In the genomic region with DNA sequence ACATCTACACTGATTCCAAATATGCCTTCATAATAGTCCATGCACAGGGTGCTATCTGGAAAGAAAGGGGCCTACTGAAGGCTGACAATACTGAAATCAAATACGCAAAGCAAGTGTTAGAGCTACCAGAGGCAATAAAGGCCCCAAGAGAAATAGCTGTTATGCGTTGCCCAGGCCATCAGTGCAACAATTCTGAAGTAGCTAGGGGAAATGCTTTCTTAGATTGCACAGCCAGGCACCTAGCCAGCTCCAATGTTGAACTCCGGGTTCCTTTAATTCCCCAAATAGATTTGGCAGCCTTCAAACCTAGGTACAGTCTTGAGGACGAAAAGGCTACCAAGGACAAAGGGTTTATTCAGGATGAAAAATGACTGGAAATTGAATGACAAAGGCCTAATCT, we compare ENCODE assay signal across 16 cellular contexts. TPM values are rescaled to one million over a fixed set of nuclear protein-coding genes. Genes with fewer than 3 reads are reported as not detected.
DNase-seq lines count a peak whose midpoint lies in the region; TF ChIP-seq lines count a peak whose summit lies in the region.
"Had no signal": no experiment of that assay in that cellular context is flagged by ENCODE, and none has a peak within 500 bp of the region (broad histone marks: within the 10 kb centered on the region; RNA-seq: fewer than 3 reads in every experiment).

No MANE protein-coding gene starts in this region.

- H3K9me3 ChIP-seq in mammary epithelial cell (replicated peaks; ENCODE audit: insufficient read depth, low read length) (no peaks in the 10 kb centered on the region), HAP-1 (no peaks in the 10 kb centered on the region), liver (ENCODE audit: control insufficient read depth in 4 of 4, low read length in 3 of 4) (no peaks in the 10 kb centered on the region)
- H3K9me3 ChIP-seq: BLaER1 had no signal

- no peak overlapping the region for H3K4me3 Mint-ChIP-seq in MCF 10A (ENCODE audit: unreplicated experiment)
- H3K4me3 Mint-ChIP-seq in T-helper 2 cell treated with Interferon-gamma antibody and Interleukin-4, amounts not matched to agents 5 μg/mL and 100 μg/mL, for 36 hours, result no peak overlapping the region
- H3K4me3 Mint-ChIP-seq: CD14-positive monocyte; CD4-positive, alpha-beta memory T cell had no signal

- no peak overlapping the region for H2AFZ ChIP-seq in mammary epithelial cell (ENCODE audit: low read depth, low read length)
- H2AFZ ChIP-seq: GM23248 had no signal

- in situ Hi-C loops in mammary epithelial cell (cut with MboI; ENCODE audit: low sequenced_read_pairs in 2 of 2), result loop anchor here in 1 of 2 donors (25.0 kb wide), 1 partner anchor 550 kb away; no protein-coding TSS in a partner anchor
- in situ Hi-C loops in HAP-1 (cut with MboI; ENCODE audit: low sequenced_read_pairs), result no loop called here

- BruUV-seq in MCF 10A (replicated peaks; lab: Mats Ljungman, UMichigan), result no TSS peak
- no TSS peak for BruUV-seq in mammary epithelial cell (replicated peaks; lab: Mats Ljungman, UMichigan)

- H3K36me3 Mint-ChIP-seq in MCF 10A (ENCODE audit: insufficient read depth, unreplicated experiment), result no peaks in the 10 kb centered on the region
- H3K36me3 Mint-ChIP-seq in T-helper 2 cell treated with Interferon-gamma antibody and Interleukin-4, amounts not matched to agents 5 μg/mL and 100 μg/mL, for 36 hours (ENCODE audit: low read depth), result no peaks in the 10 kb centered on the region
- H3K36me3 Mint-ChIP-seq: CD14-positive monocyte; CD4-positive, alpha-beta memory T cell had no signal

- H3K27me3 ChIP-seq in mammary epithelial cell (ENCODE audit: insufficient read depth, low read length) (no peaks in the 10 kb centered on the region), HAP-1 (ENCODE audit: low read depth) (no peaks in the 10 kb centered on the region), liver (ENCODE audit: control insufficient read depth in 4 of 4, insufficient read depth in 4 of 4, low read length in 3 of 4) (no peaks in the 10 kb centered on the region)
- H3K27me3 ChIP-seq: BLaER1 had no signal

- H3K36me3 ChIP-seq in mammary epithelial cell (ENCODE audit: insufficient read depth, low read length) (no peaks in the 10 kb centered on the region), HAP-1 (replicated peaks) (no peaks in the 10 kb centered on the region), liver (ENCODE audit: control insufficient read depth in 4 of 4, insufficient read depth in 3 of 4, low read depth in 1 of 4, low read length in 3 of 4) (no peaks in the 10 kb centered on the region)
- H3K36me3 ChIP-seq: BLaER1 had no signal

- no peaks in the 10 kb centered on the region for H3K79me2 ChIP-seq in mammary epithelial cell (ENCODE audit: insufficient read depth, low read length)

- H3K9ac ChIP-seq in mammary epithelial cell (ENCODE audit: insufficient read depth, low read length), result no peak overlapping the region
- no peak overlapping the region for H3K9ac ChIP-seq in liver (ENCODE audit: low read depth in 1 of 2, low read length in 2 of 2)
- H3K9ac ChIP-seq: BLaER1, GM23248 had no signal

- H3K27ac Mint-ChIP-seq in MCF 10A (ENCODE audit: low read depth, unreplicated experiment), result peak overlapping the region; percentile 32
- no peak overlapping the region for H3K27ac Mint-ChIP-seq in T-helper 2 cell treated with Interferon-gamma antibody and Interleukin-4, amounts not matched to agents 5 μg/mL and 100 μg/mL, for 36 hours
- H3K27ac Mint-ChIP-seq: CD14-positive monocyte had no signal

- H3K4me1 Mint-ChIP-seq in MCF 10A (ENCODE audit: insufficient read depth, unreplicated experiment), result no peaks in the 10 kb centered on the region
- H3K4me1 Mint-ChIP-seq in T-helper 2 cell treated with Interferon-gamma antibody and Interleukin-4, amounts not matched to agents 5 μg/mL and 100 μg/mL, for 36 hours (ENCODE audit: low read depth), result no peaks in the 10 kb centered on the region
- H3K4me1 Mint-ChIP-seq: CD4-positive, alpha-beta memory T cell had no signal

- dilution Hi-C loops in mammary epithelial cell (cut with HindIII; ENCODE audit: low sequenced_read_pairs), result no loop called here

- no peaks in the 10 kb centered on the region for H3K4me1 ChIP-seq in mammary epithelial cell (ENCODE audit: insufficient read depth, low read length)
- H3K4me1 ChIP-seq in HAP-1, result peaks cover 12% of the 10 kb centered on the region
- peaks cover 2 to 15% (median 12%) of the 10 kb centered on the region in 4 donors for H3K4me1 ChIP-seq in liver (ENCODE audit: control insufficient read depth in 4 of 4, insufficient read depth in 4 of 4, low read length in 3 of 4)
- H3K4me1 ChIP-seq: BLaER1 had no signal

- H4K20me1 ChIP-seq in mammary epithelial cell (ENCODE audit: insufficient read depth, low read length), result no peaks in the 10 kb centered on the region
- H4K20me1 ChIP-seq: BLaER1 had no signal

- H3K27me3 Mint-ChIP-seq in MCF 10A (ENCODE audit: insufficient read depth, unreplicated experiment), result no peaks in the 10 kb centered on the region
- peaks cover 2% of the 10 kb centered on the region for H3K27me3 Mint-ChIP-seq in T-helper 2 cell treated with Interferon-gamma antibody and Interleukin-4, amounts not matched to agents 5 μg/mL and 100 μg/mL, for 36 hours (ENCODE audit: low read depth)
- H3K27me3 Mint-ChIP-seq: CD4-positive, alpha-beta memory T cell had no signal

- POLR2A ChIA-PET in MCF 10A (lab: Yijun Ruan, JAX), result interaction anchor here (1.3 kb wide), 1 partner anchor 9 kb away, joined by 3 read pairs; no protein-coding TSS in a partner anchor

- intact Hi-C loops in MCF 10A (cut with micrococcal nuclease) (loop anchor here (5.0 to 10.0 kb wide), 2 partner anchors 553 to 685 kb away; no protein-coding TSS in a partner anchor), mammary epithelial cell (cut with micrococcal nuclease) (loop anchor here (5.0 to 10.0 kb wide), 3 partner anchors 190 to 553 kb away; no protein-coding TSS in a partner anchor)

- no peak for TF ChIP-seq CTCF in MCF 10A (IDR thresholded peaks at IDR 0.05; ENCODE audit: unreplicated experiment)
- no peak for TF ChIP-seq CTCF in mammary epithelial cell (conservative IDR thresholded peaks at IDR 0.05 in 1 of 2, IDR thresholded peaks at IDR 0.05 in 1 of 2; ENCODE audit: extremely low read depth in 1 of 2, insufficient read depth in 1 of 2, low read depth in 1 of 2, low read length in 2 of 2)
- no peak for TF ChIP-seq CTCF in liver (IDR thresholded peaks at IDR 0.05; ENCODE audit: low read depth, low read length, missing input control)
- TF ChIP-seq CTCF in retinal pigment epithelial cell (conservative IDR thresholded peaks at IDR 0.05; ENCODE audit: low read depth, low read length), result peak; percentile 4

- no peak overlapping the region for H3K4me3 ChIP-seq in mammary epithelial cell (replicated peaks in 1 of 3; ENCODE audit: insufficient read depth in 1 of 3, low read depth in 2 of 3, low read length in 3 of 3)
- no peak overlapping the region for H3K4me3 ChIP-seq in HAP-1
- no peak overlapping the region for H3K4me3 ChIP-seq in liver (ENCODE audit: low read depth in 1 of 3, low read length in 3 of 3)
- no peak overlapping the region for H3K4me3 ChIP-seq in retinal pigment epithelial cell (ENCODE audit: low read length)
- H3K4me3 ChIP-seq: BLaER1, GM23248 had no signal

- H3K27ac ChIP-seq in mammary epithelial cell (ENCODE audit: insufficient read depth, low read depth, low read length), result no peak overlapping the region
- H3K27ac ChIP-seq in liver (ENCODE audit: low read depth in 1 of 2, low read length in 2 of 2), result peak overlapping the region; percentile 64
- H3K27ac ChIP-seq: BLaER1, GM23248, HL-60 had no signal

- TF ChIP-seq RAD21 in liver (IDR thresholded peaks at IDR 0.05), result no peak

- no peak overlapping the region for H3K4me2 ChIP-seq in mammary epithelial cell (ENCODE audit: insufficient read depth, low read depth, low read length)
- H3K4me2 ChIP-seq: BLaER1 had no signal

- WGBS in mammary epithelial cell (ENCODE audit: low coverage, missing lambda C conversion rate), result 49% methylated on average over 4 of the region's 4 CpGs
- 41% methylated on average over 4 of the region's 4 CpGs for WGBS in liver

- DNase-seq in MCF 10A (ENCODE audit: unreplicated experiment) (no peak), mammary epithelial cell (no peak), HAP-1 (ENCODE audit: low spot score in 2 of 2) (peak; percentile 33 to 58), retinal pigment epithelial cell (ENCODE audit: low read depth) (no peak), HuH-7 (ENCODE audit: low spot score) (no peak)
- DNase-seq in T-helper 2 cell treated with Interferon-gamma antibody and Interleukin-4, amounts not matched to agents 5 μg/mL and 100 μg/mL, for 36 hours (ENCODE audit: low spot score), result no peak
- DNase-seq: 8988T, DMS153, DMS79, GDM1 had no signal

- peaks cover 6% of the 10 kb centered on the region for H3K9me3 Mint-ChIP-seq in MCF 10A (ENCODE audit: unreplicated experiment)
- no peaks in the 10 kb centered on the region for H3K9me3 Mint-ChIP-seq in T-helper 2 cell treated with Interferon-gamma antibody and Interleukin-4, amounts not matched to agents 5 μg/mL and 100 μg/mL, for 36 hours
- H3K9me3 Mint-ChIP-seq: CD14-positive monocyte; CD4-positive, alpha-beta memory T cell had no signal

- CTCF ChIA-PET in MCF 10A (lab: Yijun Ruan, JAX), result interaction anchor here (0.6 to 4.6 kb wide), 28 partner anchors 10 to 1556 kb away, joined by 3 to 58 read pairs (median 4); a partner anchor contains a TSS
- CTCF ChIA-PET in mammary epithelial cell (lab: Charles Lee; ENCODE audit: low non-redundant PET), result no interaction called here

TF ChIP-seq in liver, 16 proteins besides CTCF, POLR2A, EP300 and RAD21:
- TF ChIP-seq NR2F2 (IDR thresholded peaks at IDR 0.05) (no peak), SP1 (IDR thresholded peaks at IDR 0.05) (peak; percentile 7)
- TF ChIP-seq, protein P1, sequence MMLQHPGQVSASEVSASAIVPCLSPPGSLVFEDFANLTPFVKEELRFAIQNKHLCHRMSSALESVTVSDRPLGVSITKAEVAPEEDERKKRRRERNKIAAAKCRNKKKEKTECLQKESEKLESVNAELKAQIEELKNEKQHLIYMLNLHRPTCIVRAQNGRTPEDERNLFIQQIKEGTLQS (IDR thresholded peaks at IDR 0.05), result peak; percentile 7

RNA-seq across cellular contexts. Expression of a gene that starts 17.4 kb away (rescaled TPM):
- total RNA-seq in MCF 10A (2022), result 58.7 and 63.9 TPM in 2 replicates
- 10 to 100 TPM; 68.5 to 94.7 TPM for total RNA-seq in mammary epithelial cell
- 113 TPM for polyA plus RNA-seq in mammary epithelial cell
- polyA minus RNA-seq in mammary epithelial cell, result 95.7 TPM
- 10 to 100 TPM in 1 of 2 donors, 1 to 10 TPM in 1; 5.9 to 17.8 TPM for total RNA-seq in liver
- 1 to 10 TPM; 5.7 to 6.0 TPM for polyA plus RNA-seq in liver

Comparison
In these comparisons a context has a peak if more than half of its experiments do, and no peak if none do; other contexts are left out.
1. DNase-seq: peak in HAP-1 (2 of 2); none in MCF 10A (single experiment), mammary epithelial cell (single experiment), retinal pigment epithelial cell (single experiment), HuH-7 (single experiment) and T-helper 2 cell treated with Interferon-gamma antibody and Interleukin-4, amounts not matched to agents 5 μg/mL and 100 μg/mL, for 36 hours (single experiment).